10 cellular contexts compared by ENCODE assay signal in the genomic region with DNA sequence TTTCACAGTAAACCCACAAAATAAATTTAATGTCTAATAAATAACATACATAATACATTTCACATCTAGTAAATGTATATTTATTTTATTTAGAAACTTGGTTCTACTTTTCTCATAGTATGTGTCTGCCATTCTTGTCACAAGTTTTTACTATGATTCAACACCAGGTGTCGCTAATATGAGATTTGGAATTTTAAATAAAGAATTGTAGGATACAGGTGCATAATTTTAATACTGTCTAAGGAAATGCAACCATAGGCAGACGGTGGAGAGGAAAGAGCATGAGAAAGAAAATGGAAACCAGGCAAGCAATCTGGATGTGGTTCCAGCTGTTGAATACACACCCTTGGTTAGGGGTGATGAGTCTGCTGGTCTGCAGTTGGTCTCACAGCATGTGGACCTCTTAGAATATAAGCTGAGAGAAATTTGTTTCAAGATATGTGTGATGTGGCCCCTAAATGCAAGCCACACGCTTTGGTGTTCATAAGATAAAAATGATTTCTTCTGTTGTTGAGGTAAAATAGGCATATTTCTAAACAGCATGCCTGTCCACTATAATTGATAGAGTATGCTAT.
DNase-seq lines count a peak whose midpoint lies in the region; ATAC-seq and TF ChIP-seq lines count a peak whose summit lies in the region.
"Had no signal": no experiment of that assay in that cellular context is flagged by ENCODE, and none has a peak within 500 bp of the region (broad histone marks: within the 10 kb centered on the region; RNA-seq: fewer than 3 reads in every experiment).

No MANE protein-coding gene starts in this region.

- CTCF ChIA-PET in CD8-positive, alpha-beta memory T cell (lab: Charles Lee), result no interaction called here

- no peaks in the 10 kb centered on the region for H3K9me3 ChIP-seq in CD8-positive, alpha-beta memory T cell (ENCODE audit: low read length)

- no peaks in the 10 kb centered on the region for H3K4me1 ChIP-seq in CD8-positive, alpha-beta memory T cell (ENCODE audit: insufficient read depth, low read length)

- H3K27me3 Mint-ChIP-seq in CD8-positive, alpha-beta memory T cell, result no peaks in the 10 kb centered on the region

- H3K4me3 ChIP-seq in epithelial cell of proximal tubule (ENCODE audit: low read depth, low read length) (no peak overlapping the region), retinal pigment epithelial cell (ENCODE audit: low read length) (no peak overlapping the region)
- no peak overlapping the region for H3K4me3 ChIP-seq in CD8-positive, alpha-beta memory T cell (ENCODE audit: low read length)

- H3K9me3 Mint-ChIP-seq in CD8-positive, alpha-beta memory T cell, result peaks cover 0 to 3% (median 0%) of the 10 kb centered on the region in 5 donors
- H3K9me3 Mint-ChIP-seq: activated naive CD8-positive, alpha-beta T cell treated with anti-CD3 and anti-CD28 coated beads for 36 hours had no signal

- no peaks in the 10 kb centered on the region for H3K36me3 Mint-ChIP-seq in CD8-positive, alpha-beta memory T cell
- H3K36me3 Mint-ChIP-seq: activated naive CD8-positive, alpha-beta T cell treated with anti-CD3 and anti-CD28 coated beads for 36 hours had no signal

- POLR2A ChIA-PET in CD8-positive, alpha-beta memory T cell (lab: Charles Lee), result no interaction called here

- TF ChIP-seq CTCF in epithelial cell of proximal tubule (conservative IDR thresholded peaks at IDR 0.05; ENCODE audit: low read depth, low read length) (peak; percentile 57), retinal pigment epithelial cell (conservative IDR thresholded peaks at IDR 0.05; ENCODE audit: low read depth, low read length) (peak; percentile 44)

- H3K27ac Mint-ChIP-seq in CD8-positive, alpha-beta memory T cell, result no peak overlapping the region
- H3K27ac Mint-ChIP-seq: activated naive CD8-positive, alpha-beta T cell treated with anti-CD3 and anti-CD28 coated beads for 36 hours had no signal

- no peaks in the 10 kb centered on the region for H3K36me3 ChIP-seq in CD8-positive, alpha-beta memory T cell (ENCODE audit: insufficient read depth, low read length)

- no peaks in the 10 kb centered on the region for H3K4me1 Mint-ChIP-seq in CD8-positive, alpha-beta memory T cell
- H3K4me1 Mint-ChIP-seq: activated naive CD8-positive, alpha-beta T cell treated with anti-CD3 and anti-CD28 coated beads for 36 hours had no signal

- DNase-seq in DMS153 treated with DMSO at 0.1 percent for 48 hours (lab: John Stamatoyannopoulos, UW; ENCODE audit: unreplicated experiment) (peak; percentile 10), DMS153 (lab: John Stamatoyannopoulos, UW) (no peak), OCI-M1 (lab: John Stamatoyannopoulos, UW) (peak; percentile 6), epithelial cell of proximal tubule (ENCODE audit: low read depth) (no peak), retinal pigment epithelial cell (ENCODE audit: low read depth) (no peak), amygdala (lab: John Stamatoyannopoulos, UW) (no peak)
- DNase-seq in CD8-positive, alpha-beta memory T cell, result no peak
- DNase-seq: activated naive CD8-positive, alpha-beta T cell treated with anti-CD3 and anti-CD28 coated beads for 36 hours; mesendoderm had no signal

- H3K27ac ChIP-seq in CD8-positive, alpha-beta memory T cell (ENCODE audit: low read depth, low read length), result no peak overlapping the region

- no peak for ATAC-seq in GM19023 (IDR thresholded peaks at IDR 0.05; ENCODE audit: unreplicated experiment)

- no peak overlapping the region for H3K4me3 Mint-ChIP-seq in CD8-positive, alpha-beta memory T cell
- H3K4me3 Mint-ChIP-seq: activated naive CD8-positive, alpha-beta T cell treated with anti-CD3 and anti-CD28 coated beads for 36 hours had no signal

- H3K27me3 ChIP-seq in CD8-positive, alpha-beta memory T cell (ENCODE audit: insufficient read depth, low read length, poor library complexity, severe bottlenecking), result no peaks in the 10 kb centered on the region

Comparison
In these comparisons a context has a peak if more than half of its experiments do, and no peak if none do; other contexts are left out.
1. DNase-seq: peak in DMS153 treated with DMSO at 0.1 percent for 48 hours (single experiment) and OCI-M1 (single experiment); none in DMS153 (single experiment), epithelial cell of proximal tubule (single experiment), retinal pigment epithelial cell (single experiment), amygdala (0 of 56) and CD8-positive, alpha-beta memory T cell (0 of 5).